ENCODE assay signal across 12 cellular contexts in genomic region chr17:82753516-82753915, GRCh38. TPM values are rescaled to one million over a fixed set of nuclear protein-coding genes. Genes with fewer than 3 reads are reported as not detected.
DNase-seq lines count a peak whose midpoint lies in the region; ATAC-seq and TF ChIP-seq lines count a peak whose summit lies in the region.
"Had no signal": no experiment of that assay in that cellular context is flagged by ENCODE, and none has a peak within 500 bp of the region (broad histone marks: within the 10 kb centered on the region; RNA-seq: fewer than 3 reads in every experiment).

No MANE protein-coding gene starts in this region.

- CTCF ChIA-PET in HCT116 (lab: Charles Lee): interaction anchor here (2.3 kb wide), 1 partner anchor 85 kb away, joined by 6 read pairs; no protein-coding TSS in a partner anchor
- CTCF ChIA-PET in activated CD8-positive, alpha-beta T cell treated with anti-CD3 and anti-CD28 coated beads, Interleukin-2, amount 10 ng/mL, durations not matched to agents 7 days and 5 days (lab: Charles Lee): interaction anchor here (1.2 kb wide), 1 partner anchor 13 kb away, joined by 3 read pairs; no protein-coding TSS in a partner anchor

- POLR2A ChIA-PET in HCT116 (lab: Charles Lee): no interaction called here
- POLR2A ChIA-PET in activated CD8-positive, alpha-beta T cell treated with anti-CD3 and anti-CD28 coated beads, Interleukin-2, amount 10 ng/mL, durations not matched to agents 7 days and 5 days (lab: Charles Lee): no interaction called here

- peaks cover 0 to 32% (median 16%) of the 10 kb centered on the region in 4 donors for H3K4me1 Mint-ChIP-seq in CD4-positive, CD25-positive, alpha-beta regulatory T cell
- H3K4me1 Mint-ChIP-seq in activated CD8-positive, alpha-beta T cell treated with anti-CD3 and anti-CD28 coated beads, Interleukin-2, amount 10 ng/mL, durations not matched to agents 7 days and 5 days (ENCODE audit: low read depth): peaks cover 29% of the 10 kb centered on the region
- peaks cover 15% of the 10 kb centered on the region for H3K4me1 Mint-ChIP-seq in memory B cell

- H3K4me1 ChIP-seq in CD4-positive, CD25-positive, alpha-beta regulatory T cell (ENCODE audit: control insufficient read depth, insufficient read depth, low read length, poor library complexity, severe bottlenecking): peaks cover 12% of the 10 kb centered on the region
- H3K4me1 ChIP-seq in HCT116 (ENCODE audit: control insufficient read depth in 1 of 2, insufficient read depth in 2 of 2, low read length in 2 of 2): peaks cover 18 to 35% of the 10 kb centered on the region in 2 experiments

- H2AFZ ChIP-seq in HCT116 (ENCODE audit: low read depth, low read length, poor library complexity, severe bottlenecking): no peak overlapping the region

- TF ChIP-seq RAD21 in HCT116 (IDR thresholded peaks at IDR 0.05; ENCODE audit: low read depth): no peak

- no peak for DNase-seq in CD4-positive, CD25-positive, alpha-beta regulatory T cell
- DNase-seq in HCT116 (ENCODE audit: low read depth, low spot score) (no peak), memory B cell (ENCODE audit: low spot score in 2 of 2) (no peak), NCI-H1436 treated with DMSO at 0.1 percent for 48 hours (lab: John Stamatoyannopoulos, UW) (no peak), HK-2 (ENCODE audit: unreplicated experiment) (no peak)
- DNase-seq in activated CD8-positive, alpha-beta T cell treated with anti-CD3 and anti-CD28 coated beads, Interleukin-2, amount 10 ng/mL, durations not matched to agents 7 days and 5 days: no peak
- DNase-seq: colonic mucosa, heart left ventricle, midbrain, NCI-H510A had no signal

- no peak overlapping the region for H3K9ac ChIP-seq in HCT116 (ENCODE audit: low read length)

- peaks cover 58% of the 10 kb centered on the region for H3K79me2 ChIP-seq in HCT116 (ENCODE audit: insufficient read depth, low read length)

- BruUV-seq in HCT116 (replicated peaks; lab: Mats Ljungman, UMichigan): no TSS peak

- peak overlapping the region; percentile 89 for H3K4me2 ChIP-seq in HCT116 (ENCODE audit: low read length)

- intact Hi-C loops in HCT116 (cut with micrococcal nuclease): loop anchor here (2.0 to 5.0 kb wide), 4 partner anchors 36 to 731 kb away; partner anchors contain the start of genes CENPX, CYBC1, FN3KRP and LRRC45

- H3K27ac Mint-ChIP-seq in CD4-positive, CD25-positive, alpha-beta regulatory T cell: no peak overlapping the region
- H3K27ac Mint-ChIP-seq in activated CD8-positive, alpha-beta T cell treated with anti-CD3 and anti-CD28 coated beads, Interleukin-2, amount 10 ng/mL, durations not matched to agents 7 days and 5 days: peak overlapping the region; percentile 43
- H3K27ac Mint-ChIP-seq in memory B cell: no peak overlapping the region

- no peak overlapping the region for H3K4me3 ChIP-seq in CD4-positive, CD25-positive, alpha-beta regulatory T cell (ENCODE audit: low read depth, low read length)
- peak overlapping the region; percentile 96 to 99 for H3K4me3 ChIP-seq in HCT116 (replicated peaks in 1 of 2; ENCODE audit: low read depth in 1 of 2, low read length in 2 of 2)

- peaks cover 2% of the 10 kb centered on the region for H3K36me3 ChIP-seq in CD4-positive, CD25-positive, alpha-beta regulatory T cell (ENCODE audit: control insufficient read depth, insufficient read depth, low read length)
- H3K36me3 ChIP-seq in HCT116 (ENCODE audit: control insufficient read depth in 1 of 2, insufficient read depth in 2 of 2, low read length in 2 of 2): peaks cover 3 to 12% of the 10 kb centered on the region in 2 experiments; a peak in 2 of 4 replicates
- H3K36me3 ChIP-seq: colonic mucosa had no signal

- H3K9me3 Mint-ChIP-seq in CD4-positive, CD25-positive, alpha-beta regulatory T cell: peaks cover 0 to 1% (median 0%) of the 10 kb centered on the region in 7 donors
- no peaks in the 10 kb centered on the region for H3K9me3 Mint-ChIP-seq in activated CD8-positive, alpha-beta T cell treated with anti-CD3 and anti-CD28 coated beads, Interleukin-2, amount 10 ng/mL, durations not matched to agents 7 days and 5 days (ENCODE audit: insufficient read depth)
- H3K9me3 Mint-ChIP-seq in memory B cell: peaks cover 1% of the 10 kb centered on the region

- no peaks in the 10 kb centered on the region for H3K9me3 ChIP-seq in CD4-positive, CD25-positive, alpha-beta regulatory T cell (ENCODE audit: control insufficient read depth in 2 of 2, low read length in 2 of 2)
- peaks cover 0 to 12% of the 10 kb centered on the region in 2 experiments; a peak in 1 of 4 replicates for H3K9me3 ChIP-seq in HCT116 (ENCODE audit: control insufficient read depth in 1 of 2, insufficient read depth in 1 of 2, low read depth in 1 of 2, low read length in 2 of 2)
- H3K9me3 ChIP-seq: colonic mucosa, heart left ventricle had no signal

- no peak overlapping the region for H3K27ac ChIP-seq in CD4-positive, CD25-positive, alpha-beta regulatory T cell (ENCODE audit: insufficient read depth, low read length, poor library complexity, severe bottlenecking)
- H3K27ac ChIP-seq in HCT116 (ENCODE audit: low read depth, low read length): no peak overlapping the region

- H3K36me3 Mint-ChIP-seq in CD4-positive, CD25-positive, alpha-beta regulatory T cell: peaks cover 13% of the 10 kb centered on the region
- H3K36me3 Mint-ChIP-seq in activated CD8-positive, alpha-beta T cell treated with anti-CD3 and anti-CD28 coated beads, Interleukin-2, amount 10 ng/mL, durations not matched to agents 7 days and 5 days (ENCODE audit: low read depth): peaks cover 12% of the 10 kb centered on the region
- H3K36me3 Mint-ChIP-seq in memory B cell: peaks cover 3% of the 10 kb centered on the region

- RAD21 ChIA-PET in HCT116 (lab: Charles Lee; ENCODE audit: low non-redundant PET in 1 of 2, low total read pairs in 2 of 2, uncharacterized antibody in 2 of 2, unreplicated experiment in 2 of 2): no interaction called here

- H3K27me3 Mint-ChIP-seq in CD4-positive, CD25-positive, alpha-beta regulatory T cell: no peaks in the 10 kb centered on the region
- no peaks in the 10 kb centered on the region for H3K27me3 Mint-ChIP-seq in activated CD8-positive, alpha-beta T cell treated with anti-CD3 and anti-CD28 coated beads, Interleukin-2, amount 10 ng/mL, durations not matched to agents 7 days and 5 days (ENCODE audit: low read depth)
- H3K27me3 Mint-ChIP-seq in memory B cell: no peaks in the 10 kb centered on the region

- H3K9me2 ChIP-seq in HCT116 (ENCODE audit: insufficient read depth): no peaks in the 10 kb centered on the region

- no peak for TF ChIP-seq CTCF in HCT116 (IDR thresholded peaks at IDR 0.05 in 2 of 3, conservative IDR thresholded peaks at IDR 0.05 in 1 of 3; ENCODE audit: borderline replicate concordance in 1 of 3, insufficient read depth in 1 of 3, low read depth in 2 of 3, low read length in 2 of 3)

- no peak for TF ChIP-seq POLR2A in HCT116 (IDR thresholded peaks at IDR 0.05; ENCODE audit: borderline replicate concordance, extremely low read depth, insufficient read depth, insufficient read length)

- H3K4me3 Mint-ChIP-seq in CD4-positive, CD25-positive, alpha-beta regulatory T cell: peak overlapping the region; percentile 83 to 92 (median 86)
- peak overlapping the region; percentile 82 for H3K4me3 Mint-ChIP-seq in activated CD8-positive, alpha-beta T cell treated with anti-CD3 and anti-CD28 coated beads, Interleukin-2, amount 10 ng/mL, durations not matched to agents 7 days and 5 days
- peak overlapping the region; percentile 61 for H3K4me3 Mint-ChIP-seq in memory B cell

- H3K27me3 ChIP-seq in CD4-positive, CD25-positive, alpha-beta regulatory T cell (ENCODE audit: control insufficient read depth, insufficient read depth, low read length): no peaks in the 10 kb centered on the region
- H3K27me3 ChIP-seq in HCT116 (ENCODE audit: insufficient read depth, low read length): no peaks in the 10 kb centered on the region
- H3K27me3 ChIP-seq: colonic mucosa, heart left ventricle had no signal

- no peak for ATAC-seq in CD4-positive, CD25-positive, alpha-beta regulatory T cell (ENCODE audit: low read depth in 2 of 2)
- ATAC-seq in HCT116 (no peak), memory B cell (ENCODE audit: low read depth) (no peak), GM21737 (IDR thresholded peaks at IDR 0.05; ENCODE audit: unreplicated experiment) (no peak), HG02938 (IDR thresholded peaks at IDR 0.05; ENCODE audit: unreplicated experiment) (no peak)
- ATAC-seq in activated CD8-positive, alpha-beta T cell treated with anti-CD3 and anti-CD28 coated beads, Interleukin-2, amount 10 ng/mL, durations not matched to agents 7 days and 5 days: no peak
- ATAC-seq: heart left ventricle had no signal

- no peaks in the 10 kb centered on the region for H4K20me1 ChIP-seq in HCT116 (ENCODE audit: insufficient read depth)

TF ChIP-seq in HCT116, 20 proteins besides CTCF, POLR2A, EP300 and RAD21 (continues in another document):
- TF ChIP-seq YY1 (IDR thresholded peaks at IDR 0.05; ENCODE audit: extremely low read depth, insufficient replicate concordance, low read depth, low read length) (no peak), SIN3A (IDR thresholded peaks at IDR 0.05; ENCODE audit: low read depth) (no peak), ZFX (IDR thresholded peaks at IDR 0.05) (no peak)

RNA-seq across cellular contexts. Expression of gene TBCD, which starts 1.7 kb away (rescaled TPM):
- 86.4 TPM for total RNA-seq in CD4-positive, CD25-positive, alpha-beta regulatory T cell
- 100 to 1,000 TPM in 1 of 4 donors, 10 to 100 TPM in 3; 39.2 to 146 (median 79.2) TPM for polyA plus RNA-seq in CD4-positive, CD25-positive, alpha-beta regulatory T cell
- total RNA-seq in HCT116 (2021; ENCODE audit: unreplicated experiment): 152 TPM
- polyA plus RNA-seq in HCT116 (2012): 140 and 154 TPM in 2 replicates
- 100 to 1,000 TPM; 112 to 122 TPM for total RNA-seq in activated CD8-positive, alpha-beta T cell treated with anti-CD3 and anti-CD28 coated beads, Interleukin-2, amount 10 ng/mL, durations not matched to agents 7 days and 5 days

RNA-seq across cellular contexts. Expression of gene FN3K, which starts 18.1 kb away (rescaled TPM):
- total RNA-seq in CD4-positive, CD25-positive, alpha-beta regulatory T cell: 2.0 TPM
- under 1 TPM; 0.18 to 0.74 (median 0.25) TPM for polyA plus RNA-seq in CD4-positive, CD25-positive, alpha-beta regulatory T cell
- 9.9 TPM for total RNA-seq in HCT116 (2021; ENCODE audit: unreplicated experiment)
- 8.6 and 10.7 TPM in 2 replicates for polyA plus RNA-seq in HCT116 (2012)
- 1 to 10 TPM; 1.7 to 1.9 TPM for total RNA-seq in activated CD8-positive, alpha-beta T cell treated with anti-CD3 and anti-CD28 coated beads, Interleukin-2, amount 10 ng/mL, durations not matched to agents 7 days and 5 days

RNA-seq across cellular contexts. Expression of gene FN3KRP, which starts 37.0 kb away (rescaled TPM):
- 28.1 TPM for total RNA-seq in CD4-positive, CD25-positive, alpha-beta regulatory T cell
- polyA plus RNA-seq in CD4-positive, CD25-positive, alpha-beta regulatory T cell: 10 to 100 TPM; 25.3 to 36.7 (median 34.0) TPM
- 35.2 TPM for total RNA-seq in HCT116 (2021; ENCODE audit: unreplicated experiment)
- polyA plus RNA-seq in HCT116 (2012): 32.5 and 35.2 TPM in 2 replicates
- 10 to 100 TPM; 41.8 to 43.8 TPM for total RNA-seq in activated CD8-positive, alpha-beta T cell treated with anti-CD3 and anti-CD28 coated beads, Interleukin-2, amount 10 ng/mL, durations not matched to agents 7 days and 5 days

RNA-seq across cellular contexts. Expression of gene RAB40B, which starts 55.0 kb away (rescaled TPM):
- 4.9 TPM for total RNA-seq in CD4-positive, CD25-positive, alpha-beta regulatory T cell
- polyA plus RNA-seq in CD4-positive, CD25-positive, alpha-beta regulatory T cell: 1 to 10 TPM; 2.2 to 5.3 (median 3.4) TPM
- 22.1 TPM for total RNA-seq in HCT116 (2021; ENCODE audit: unreplicated experiment)
- polyA plus RNA-seq in HCT116 (2012): 14.6 and 16.4 TPM in 2 replicates
- total RNA-seq in activated CD8-positive, alpha-beta T cell treated with anti-CD3 and anti-CD28 coated beads, Interleukin-2, amount 10 ng/mL, durations not matched to agents 7 days and 5 days: 1 to 10 TPM; 1.3 to 2.2 TPM
